In the genomic region with DNA sequence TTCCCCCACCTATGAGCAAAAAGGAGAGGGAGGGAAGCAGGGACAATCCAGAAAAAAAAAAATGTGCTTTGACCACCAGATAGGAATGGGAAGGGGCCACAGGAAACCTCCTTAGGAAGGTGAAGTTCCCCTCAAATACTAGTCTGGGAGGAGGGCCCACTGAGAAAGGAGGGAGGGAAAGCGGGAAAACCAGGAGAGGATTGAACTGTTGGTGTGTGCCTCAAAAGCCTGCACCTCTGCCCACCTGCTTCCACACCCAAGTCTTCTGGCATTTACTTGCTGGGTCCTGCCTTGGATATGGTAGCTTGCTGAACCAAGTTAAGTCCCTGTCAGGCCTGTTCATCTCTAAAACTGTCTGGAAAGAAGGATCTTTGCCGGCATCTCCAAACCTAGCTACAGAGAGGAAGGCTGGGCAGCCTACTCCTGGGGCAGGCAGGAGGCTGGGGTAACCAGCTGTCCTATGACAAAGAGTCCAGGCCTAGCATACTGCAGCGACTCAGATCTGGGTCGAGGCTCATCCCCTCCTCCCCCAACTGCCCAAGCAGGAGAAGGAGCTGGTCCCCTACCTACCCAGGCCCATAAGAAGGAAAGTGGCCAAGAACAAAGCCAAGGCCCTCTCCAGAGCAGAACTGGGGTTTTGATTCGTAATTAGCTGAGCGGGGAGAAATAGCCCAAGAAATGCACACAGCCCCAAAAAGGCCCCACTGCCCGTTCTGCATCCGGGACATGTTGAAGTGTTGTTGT, we compare ENCODE assay signal across 18 cellular contexts. TPM values are rescaled to one million over a fixed set of nuclear protein-coding genes. Genes with fewer than 3 reads are reported as not detected.
A peak's percentile ranks its signal among the peaks of the same experiment; 100 is the strongest.
DNase-seq lines count a peak whose midpoint lies in the region; ATAC-seq, FAIRE-seq and TF ChIP-seq lines count a peak whose summit lies in the region.
"Had no signal": no experiment of that assay in that cellular context is flagged by ENCODE, and none has a peak within 500 bp of the region (broad histone marks: within the 10 kb centered on the region; RNA-seq: fewer than 3 reads in every experiment).

No MANE protein-coding gene starts in this region.

- H3K23ac ChIP-seq in mesendoderm (ENCODE audit: low read length), result no peak overlapping the region

- no peak for TF ChIP-seq EP300 in SK-N-SH (IDR thresholded peaks at IDR 0.05; ENCODE audit: borderline replicate concordance in 1 of 2, low read depth in 1 of 2, low read length in 1 of 2)

- no peak for TF ChIP-seq CTCF in SK-N-SH (IDR thresholded peaks at IDR 0.05)
- no peak for TF ChIP-seq CTCF in astrocyte (IDR thresholded peaks at IDR 0.05; ENCODE audit: insufficient read depth, low read depth, low read length)

- peak overlapping the region; percentile 50 for H3K4me3 Mint-ChIP-seq in astrocyte (ENCODE audit: unreplicated experiment)
- H3K4me3 Mint-ChIP-seq: activated CD4-positive, alpha-beta T cell treated with anti-CD3 and anti-CD28 coated beads, Interleukin-2, amount 10 ng/mL, durations not matched to agents 7 days and 5 days had no signal

- H3K9ac ChIP-seq in SK-N-SH (no peak overlapping the region), astrocyte (ENCODE audit: low read length) (peak overlapping the region; percentile 83), mesendoderm (ENCODE audit: low read length) (no peak overlapping the region), skeletal muscle tissue (ENCODE audit: low read depth in 1 of 3, low read length in 3 of 3) (peak overlapping the region; percentile 78 to 87 (median 80))

- no peak for TF ChIP-seq RAD21 in SK-N-SH (IDR thresholded peaks at IDR 0.05; ENCODE audit: low read length)

- no peak for DNase-seq in SK-N-SH
- no peak for DNase-seq in astrocyte (ENCODE audit: low read depth)
- DNase-seq in mesendoderm, result peak; percentile 40
- no peak for DNase-seq in GOT3 (lab: John Stamatoyannopoulos, UW)
- DNase-seq in NCI-H128 (lab: John Stamatoyannopoulos, UW; ENCODE audit: unreplicated experiment), result no peak
- DNase-seq: 8988T; activated CD4-positive, alpha-beta T cell treated with anti-CD3 and anti-CD28 coated beads, Interleukin-2, amount 10 ng/mL, durations not matched to agents 7 days and 5 days; activated effector memory CD4-positive, alpha-beta T cell treated with Interleukin-2 at 50 U/mL for 16 hours; central memory CD4-positive, alpha-beta T cell; mucosa of descending colon; NCI-H2171; stimulated activated CD4-positive, alpha-beta T cell treated with anti-CD3 and anti-CD28 coated beads, Interleukin-12 subunit alpha, Interleukin-12 subunit beta, amount 100 ng/mL, for 4 hours had no signal

- no peak overlapping the region for H3K18ac ChIP-seq in mesendoderm (ENCODE audit: low read length)

- peaks cover 0 to 4% of the 10 kb centered on the region in 2 experiments; a peak in 2 of 4 replicates for H3K4me1 ChIP-seq in SK-N-SH (ENCODE audit: control insufficient read depth in 1 of 2, insufficient read depth in 2 of 2, low read depth in 1 of 2, low read length in 1 of 2)
- H3K4me1 ChIP-seq in astrocyte (ENCODE audit: insufficient read depth, low read length), result peaks cover 6% of the 10 kb centered on the region
- H3K4me1 ChIP-seq in mesendoderm (ENCODE audit: control insufficient read depth, low read depth, low read length), result peaks cover 5% of the 10 kb centered on the region
- H3K4me1 ChIP-seq in skeletal muscle tissue (ENCODE audit: control insufficient read depth in 3 of 3, insufficient read depth in 3 of 3, low read length in 3 of 3), result peaks cover 20 to 31% (median 25%) of the 10 kb centered on the region in 3 donors

- H3K9me3 Mint-ChIP-seq in astrocyte (ENCODE audit: unreplicated experiment), result peaks cover 34% of the 10 kb centered on the region
- H3K9me3 Mint-ChIP-seq: activated CD4-positive, alpha-beta T cell treated with anti-CD3 and anti-CD28 coated beads, Interleukin-2, amount 10 ng/mL, durations not matched to agents 7 days and 5 days had no signal

- no peak overlapping the region for H2BK120ac ChIP-seq in mesendoderm (ENCODE audit: low read depth, low read length)

- H2AFZ ChIP-seq in SK-N-SH (ENCODE audit: low read depth) (no peak overlapping the region), astrocyte (ENCODE audit: low read depth, low read length) (peak overlapping the region; percentile 47)

- H3F3A ChIP-seq in SK-N-SH (replicated peaks; ENCODE audit: insufficient read depth), result peaks cover 2% of the 10 kb centered on the region

- H3K4me2 ChIP-seq in SK-N-SH (no peak overlapping the region), astrocyte (ENCODE audit: low read length) (peak overlapping the region; percentile 77), mesendoderm (ENCODE audit: low read length) (no peak overlapping the region)

- H3K27ac ChIP-seq in SK-N-SH (ENCODE audit: low read depth in 2 of 2, low read length in 1 of 2) (no peak overlapping the region), astrocyte (ENCODE audit: low read depth, low read length) (peak overlapping the region; percentile 66), mesendoderm (ENCODE audit: low read depth, low read length) (no peak overlapping the region), skeletal muscle tissue (ENCODE audit: low read depth, low read length) (peak overlapping the region; percentile 78)
- H3K27ac ChIP-seq: upper lobe of left lung had no signal

- H2BK5ac ChIP-seq in mesendoderm (ENCODE audit: low read length), result no peak overlapping the region

- H3K36me3 Mint-ChIP-seq in astrocyte (ENCODE audit: low read depth, unreplicated experiment), result peaks cover 2% of the 10 kb centered on the region

- H3K4me1 Mint-ChIP-seq in astrocyte (ENCODE audit: low read depth, unreplicated experiment), result peaks cover 5% of the 10 kb centered on the region

- no peaks in the 10 kb centered on the region for H3K9me3 ChIP-seq in SK-N-SH
- no peaks in the 10 kb centered on the region for H3K9me3 ChIP-seq in astrocyte (ENCODE audit: insufficient read depth, low read depth, low read length)
- no peaks in the 10 kb centered on the region for H3K9me3 ChIP-seq in skeletal muscle tissue (ENCODE audit: control insufficient read depth in 3 of 3, low read length in 3 of 3)
- H3K9me3 ChIP-seq: mucosa of descending colon, upper lobe of left lung had no signal

- ATAC-seq in SK-N-SH treated with all-trans-retinoic acid at 6 μM for 48 hours, result no peak
- no peak for ATAC-seq in HG03135 (IDR thresholded peaks at IDR 0.05; ENCODE audit: unreplicated experiment)
- ATAC-seq: mucosa of descending colon had no signal

- no peak overlapping the region for H2BK15ac ChIP-seq in mesendoderm (replicated peaks; ENCODE audit: low read depth)

- H3K27ac Mint-ChIP-seq in astrocyte (ENCODE audit: unreplicated experiment), result peak overlapping the region; percentile 47

- no peak overlapping the region for H3K4me3 ChIP-seq in SK-N-SH (ENCODE audit: low read depth in 2 of 2, low read length in 1 of 2)
- peak overlapping the region; percentile 65 for H3K4me3 ChIP-seq in astrocyte (ENCODE audit: insufficient read depth, low read depth, low read length)
- no peak overlapping the region for H3K4me3 ChIP-seq in mesendoderm (ENCODE audit: low read length)
- H3K4me3 ChIP-seq in skeletal muscle tissue (ENCODE audit: low read length in 3 of 3), result peak overlapping the region; percentile 78 to 82 (median 82)
- H3K4me3 ChIP-seq: mucosa of descending colon, upper lobe of left lung had no signal

- H3K36me3 ChIP-seq in SK-N-SH (replicated peaks in 1 of 2; ENCODE audit: control insufficient read depth in 1 of 2, insufficient read depth in 2 of 2, low read length in 1 of 2) (no peaks in the 10 kb centered on the region), astrocyte (ENCODE audit: insufficient read depth, low read length) (no peaks in the 10 kb centered on the region), mesendoderm (ENCODE audit: control insufficient read depth, insufficient read depth, low read length) (no peaks in the 10 kb centered on the region), skeletal muscle tissue (ENCODE audit: control insufficient read depth in 3 of 3, insufficient read depth in 3 of 3, low read length in 3 of 3) (peaks cover 0 to 3% (median 0%) of the 10 kb centered on the region in 3 donors)
- H3K36me3 ChIP-seq: upper lobe of left lung had no signal

- H3K79me1 ChIP-seq in mesendoderm (ENCODE audit: low read length), result no peaks in the 10 kb centered on the region

- POLR2A ChIA-PET in SK-N-SH (lab: Yijun Ruan, JAX), result no interaction called here

- H3K9me2 ChIP-seq in SK-N-SH, result no peaks in the 10 kb centered on the region

- peaks cover 81% of the 10 kb centered on the region for H3K27me3 Mint-ChIP-seq in astrocyte (ENCODE audit: low read depth, unreplicated experiment)

- FAIRE-seq in astrocyte (lab: Jason Lieb, UNC), result no peak
- FAIRE-seq: D721Med had no signal

- no peak overlapping the region for H4K5ac ChIP-seq in mesendoderm (ENCODE audit: low read length)

- CTCF ChIA-PET in SK-N-SH (lab: Yijun Ruan, JAX), result interaction anchor here (0.9 to 4.2 kb wide), 4 partner anchors 8 to 812 kb away, joined by 4 to 23 read pairs (median 4); no protein-coding TSS in a partner anchor

- H3K4ac ChIP-seq in mesendoderm (ENCODE audit: low read depth, low read length), result no peak overlapping the region

- peaks cover 90% of the 10 kb centered on the region for H3K27me3 ChIP-seq in SK-N-SH (ENCODE audit: insufficient read depth)
- H3K27me3 ChIP-seq in astrocyte (ENCODE audit: insufficient read depth, low read length), result peaks cover 82% of the 10 kb centered on the region
- peaks cover 82% of the 10 kb centered on the region for H3K27me3 ChIP-seq in mesendoderm (ENCODE audit: insufficient read depth, low read length, poor library complexity)
- H3K27me3 ChIP-seq in skeletal muscle tissue (ENCODE audit: control insufficient read depth in 3 of 3, insufficient read depth in 3 of 3, low read length in 3 of 3), result peaks cover 18 to 47% (median 39%) of the 10 kb centered on the region in 3 donors

- no peak overlapping the region for H2AK5ac ChIP-seq in mesendoderm (ENCODE audit: low read length)

- H3K79me2 ChIP-seq in SK-N-SH (ENCODE audit: insufficient read depth) (no peaks in the 10 kb centered on the region), astrocyte (ENCODE audit: insufficient read depth, low read length) (peaks cover 64% of the 10 kb centered on the region), mesendoderm (ENCODE audit: control insufficient read depth, insufficient read depth, low read length) (no peaks in the 10 kb centered on the region)

- H3K56ac ChIP-seq in mesendoderm (ENCODE audit: low read length), result no peak overlapping the region

- H4K8ac ChIP-seq in mesendoderm (ENCODE audit: low read depth, low read length), result no peak overlapping the region

- H4K20me1 ChIP-seq in SK-N-SH (ENCODE audit: insufficient read depth) (0 out of 2 replicates have a peak, but pooled peaks cover 2% of the 10 kb centered on the region), astrocyte (ENCODE audit: insufficient read depth, low read length) (peaks cover 22% of the 10 kb centered on the region)

- WGBS in SK-N-SH (ENCODE audit: low lambda C conversion rate), result 19% methylated on average over 5 of the region's 8 CpGs
- no CpG with 5 or more reads among the region's 8 CpGs for WGBS in mesendoderm (ENCODE audit: extremely low coverage, insufficient coverage, low lambda C conversion rate)

RNA-seq across cellular contexts. Expression of gene EN1, which starts 3.0 kb away (rescaled TPM):
- not detected in 2 replicates for polyA plus RNA-seq in SK-N-SH (2012; rRNA removed)
- not detected in 2 replicates for polyA plus RNA-seq in SK-N-SH (2012; cell fraction: cytosol; rRNA removed)
- not detected in 2 replicates for polyA plus RNA-seq in SK-N-SH (2012; cell fraction: nucleus; rRNA removed)
- total RNA-seq in astrocyte, result 0.09 TPM in 1 of 2 replicates, not detected in the other
- 0.01 TPM for polyA plus RNA-seq in mesendoderm (2013, experiment 1 of 2)
- not detected for polyA plus RNA-seq in mesendoderm (2013, experiment 2 of 2)
- 4.2 TPM for total RNA-seq in skeletal muscle tissue
- total RNA-seq: activated CD4-positive, alpha-beta T cell treated with anti-CD3 and anti-CD28 coated beads, Interleukin-2, amount 10 ng/mL, durations not matched to agents 7 days and 5 days; mucosa of descending colon had no signal
- polyA plus RNA-seq: esophagus had no signal

Comparison
In these comparisons a context has a peak if more than half of its experiments do, and no peak if none do; other contexts are left out.
1. H3K27ac ChIP-seq: peak in astrocyte (single experiment) and skeletal muscle tissue (single experiment); none in SK-N-SH (0 of 2) and mesendoderm (single experiment).
2. H3K4me3 ChIP-seq: peak in astrocyte (single experiment) and skeletal muscle tissue (3 of 3); none in SK-N-SH (0 of 2) and mesendoderm (single experiment).
3. H3K9ac ChIP-seq: peak in astrocyte (single experiment) and skeletal muscle tissue (3 of 3); none in SK-N-SH (single experiment) and mesendoderm (single experiment).